ENCODE assay signal across 9 cellular contexts in genomic region chr6:158642097-158642601, GRCh38. TPM values are rescaled to one million over a fixed set of nuclear protein-coding genes. Genes with fewer than 3 reads are reported as not detected.
DNase-seq lines count a peak whose midpoint lies in the region; ATAC-seq, FAIRE-seq and TF ChIP-seq lines count a peak whose summit lies in the region.
"Had no signal": no experiment of that assay in that cellular context is flagged by ENCODE, and none has a peak within 500 bp of the region (broad histone marks: within the 10 kb centered on the region; RNA-seq: fewer than 3 reads in every experiment).

No MANE protein-coding gene starts in this region.

- ATAC-seq in Right ventricle myocardium inferior, result peak; percentile 24
- no peak for ATAC-seq in HepG2
- ATAC-seq in activated CD4-positive, CD25-positive, alpha-beta regulatory T cell treated with anti-CD3 and anti-CD28 coated beads, Interleukin-2, amount 50 U/mL, for 24 hours, result no peak
- no peak for ATAC-seq in left lobe of liver

- TF ChIP-seq EP300 in HepG2 (IDR thresholded peaks at IDR 0.05; ENCODE audit: low read depth in 2 of 2, low read length in 2 of 2) (no peak), HepG2 (CRISPR knock-in tag; IDR thresholded peaks at IDR 0.05; ENCODE audit: borderline replicate concordance) (no peak)

- H3K27me3 ChIP-seq in brain microvascular endothelial cell (replicated peaks) (no peaks in the 10 kb centered on the region), HepG2 (ENCODE audit: control insufficient read depth in 1 of 2, insufficient read depth in 2 of 2, low read length in 2 of 2) (peaks cover 0 to 11% of the 10 kb centered on the region in 2 experiments; a peak in 1 of 5 replicates), uterus (no peaks in the 10 kb centered on the region)

- no peak for DNase-seq in Right ventricle myocardium inferior (ENCODE audit: missing footprints)
- DNase-seq in cardiac septum (ENCODE audit: low spot score), result no peak
- DNase-seq in brain microvascular endothelial cell, result peak; percentile 60
- no peak for DNase-seq in HepG2 (ENCODE audit: low spot score)
- DNase-seq in uterus, result peak in 1 of 2 donors; percentile 54
- no peak for DNase-seq in DMS79 treated with DMSO at 0.1 percent for 48 hours (lab: John Stamatoyannopoulos, UW)
- DNase-seq in left lobe of liver (ENCODE audit: low spot score), result no peak

- H3K36me3 ChIP-seq in brain microvascular endothelial cell (replicated peaks), result peaks cover 11% of the 10 kb centered on the region
- peaks cover 0 to 5% of the 10 kb centered on the region in 2 experiments; a peak in 1 of 5 replicates for H3K36me3 ChIP-seq in HepG2 (replicated peaks in 1 of 2; ENCODE audit: control insufficient read depth in 1 of 2, insufficient read depth in 2 of 2, low read length in 2 of 2)
- no peaks in the 10 kb centered on the region for H3K36me3 ChIP-seq in uterus

- no peak overlapping the region for H3K9ac ChIP-seq in HepG2 (ENCODE audit: insufficient read depth, low read depth, low read length)

- intact Hi-C loops in Right ventricle myocardium inferior (cut with DNase I), result no loop called here
- intact Hi-C loops in cardiac septum (cut with DNase I), result loop anchor here (5.0 kb wide), 1 partner anchor 65 kb away; no protein-coding TSS in a partner anchor
- intact Hi-C loops in HepG2 (cut with micrococcal nuclease; ENCODE audit: unreplicated experiment), result loop anchor here (10.0 kb wide), 1 partner anchor 1123 kb away; the partner anchor contains the start of gene ACAT2
- intact Hi-C loops in uterus (cut with DNase I; ENCODE audit: low total_unique reads), result no loop called here

- peaks cover 20% of the 10 kb centered on the region for H3K79me2 ChIP-seq in HepG2 (ENCODE audit: insufficient read depth, low read length)

- 0 out of 4 replicates have a peak, but pooled peaks of 1 of the 2 experiments have one; percentile 24 for TF ChIP-seq POLR2A in HepG2 (IDR thresholded peaks at IDR 0.05; ENCODE audit: insufficient read depth in 1 of 2, low read depth in 2 of 2, low read length in 2 of 2)
- no peak for TF ChIP-seq POLR2A in uterus (IDR thresholded peaks at IDR 0.05)

- H3K4me3 ChIP-seq in brain microvascular endothelial cell (ENCODE audit: low read depth, low read length) (peak overlapping the region; percentile 6), HepG2 (replicated peaks in 1 of 3; ENCODE audit: insufficient read depth in 1 of 3, low read depth in 2 of 3, low read length in 3 of 3) (no peak overlapping the region), uterus (no peak overlapping the region)

- POLR2A ChIA-PET in HepG2 (lab: Yijun Ruan, JAX), result no interaction called here

- in situ Hi-C loops in brain microvascular endothelial cell (cut with HindIII; ENCODE audit: low pct_ligation_motif_present, low sequenced_read_pairs) (no loop called here), HepG2 (cut with HindIII; ENCODE audit: extremely low pct_ligation_motif_present, low pct_unique_long_range_greater_than_20kb) (no loop called here)

- CTCF ChIA-PET in HepG2 (lab: Yijun Ruan, JAX; ENCODE audit: low intra/inter-chr PET ratio, low total read pairs), result no interaction called here

- TF ChIP-seq CTCF in brain microvascular endothelial cell (IDR thresholded peaks at IDR 0.05; ENCODE audit: low read depth, low read length, missing control alignments) (no peak), HepG2 (CRISPR knock-in tag; IDR thresholded peaks at IDR 0.05) (no peak), uterus (IDR thresholded peaks at IDR 0.05) (no peak)

- 0 out of 2 replicates have a peak overlapping the region, but pooled peaks have one; percentile 91 for H3K4me2 ChIP-seq in HepG2 (ENCODE audit: low read depth, low read length)

- peaks cover 49% of the 10 kb centered on the region for H3K4me1 ChIP-seq in HepG2 (ENCODE audit: insufficient read depth, low read length)
- H3K4me1 ChIP-seq in uterus, result peaks cover 0 to 6% of the 10 kb centered on the region in 2 donors

- H3K27ac ChIP-seq in brain microvascular endothelial cell (peak overlapping the region; percentile 95), HepG2 (ENCODE audit: extremely low read length, insufficient read depth, low read length) (no peak overlapping the region), uterus (peak overlapping the region; percentile 91 to 97)

- WGBS in HepG2 (ENCODE audit: low lambda C conversion rate), result 90% methylated on average over 7 of the region's 8 CpGs

- H4K20me1 ChIP-seq in HepG2 (ENCODE audit: insufficient read depth, low read length), result no peaks in the 10 kb centered on the region; the same call in 1 of the 2 replicates

- BruUV-seq in HepG2 (replicated peaks; lab: Mats Ljungman, UMichigan), result no TSS peak

- FAIRE-seq in HepG2 (lab: Jason Lieb, UNC), result no peak
- FAIRE-seq: G401.6 had no signal

- H2AFZ ChIP-seq in HepG2 (ENCODE audit: low read length), result no peak overlapping the region

- no peak for TF ChIP-seq RAD21 in HepG2 (CRISPR knock-in tag; IDR thresholded peaks at IDR 0.05)

- H3K9me3 ChIP-seq in HepG2 (ENCODE audit: low read length), result no peaks in the 10 kb centered on the region
- H3K9me3 ChIP-seq in uterus, result no peaks in the 10 kb centered on the region

TF ChIP-seq in HepG2, 621 proteins besides CTCF, POLR2A, EP300 and RAD21:
- TF ChIP-seq PPARG (CRISPR knock-in tag; conservative IDR thresholded peaks at IDR 0.05) (peak; percentile 56; the same call in 1 of the 2 replicates), AKAP8 (CRISPR knock-in tag; IDR thresholded peaks at IDR 0.05) (no peak)

RNA-seq across cellular contexts. Expression of gene DYNLT1, which starts 2.4 kb away (rescaled TPM):
- 145 TPM for total RNA-seq in Right ventricle myocardium inferior
- 131 TPM for total RNA-seq in cardiac septum
- total RNA-seq in HepG2 (2016; rRNA removed; fragmentation: Illumina TruSeq; extraction: Trizol), result 108 and 144 TPM in 2 replicates
- 61.3 and 63.2 TPM in 2 replicates for total RNA-seq in HepG2 (2016; cell fraction: cytosol; rRNA removed; fragmentation: Illumina TruSeq; extraction: Trizol; ENCODE audit: low read depth)
- total RNA-seq in HepG2 (2016; cell fraction: insoluble cytoplasmic fraction; rRNA removed; fragmentation: Illumina TruSeq; extraction: Trizol), result 106 and 153 TPM in 2 replicates
- total RNA-seq in HepG2 (2016; cell fraction: membrane; rRNA removed; fragmentation: Illumina TruSeq; extraction: Trizol), result 66.8 and 68.4 TPM in 2 replicates
- 46.1 and 46.5 TPM in 2 replicates for total RNA-seq in HepG2 (2016; cell fraction: nucleus; rRNA removed; fragmentation: Illumina TruSeq; extraction: Trizol)
- polyA plus RNA-seq in HepG2 (2011; rRNA removed), result 152 and 171 TPM in 2 replicates
- 96.9 and 144 TPM in 2 replicates for polyA plus RNA-seq in HepG2 (2011; cell fraction: cytosol; rRNA removed)
- 55.7 and 80.2 TPM in 2 replicates for polyA plus RNA-seq in HepG2 (2011; cell fraction: nucleus; rRNA removed)
- polyA plus RNA-seq in HepG2 (2012), result 121 and 122 TPM in 2 replicates
- 51.0 and 56.6 TPM in 2 replicates for polyA plus RNA-seq in HepG2 (2016; cell fraction: cytosol; fragmentation: Illumina TruSeq; extraction: Trizol; ENCODE audit: low read depth)
- polyA plus RNA-seq in HepG2 (2016; cell fraction: insoluble cytoplasmic fraction; fragmentation: Illumina TruSeq; extraction: Trizol; ENCODE audit: low read depth), result 155 and 168 TPM in 2 replicates
- 61.5 and 63.6 TPM in 2 replicates for polyA plus RNA-seq in HepG2 (2016; cell fraction: membrane; fragmentation: Illumina TruSeq; extraction: Trizol; ENCODE audit: low read depth)
- polyA plus RNA-seq in HepG2 (2016; cell fraction: nucleus; fragmentation: Illumina TruSeq; extraction: Trizol; ENCODE audit: insufficient read depth, low read depth), result 102 and 103 TPM in 2 replicates
- polyA minus RNA-seq in HepG2 (2011; rRNA and poly(A)+ RNA removed; ENCODE audit: low replicate concordance), result 81.1 TPM in 2 replicates
- 19.5 and 25.9 TPM in 2 replicates for polyA minus RNA-seq in HepG2 (2011; cell fraction: cytosol; rRNA and poly(A)+ RNA removed)
- 19.4 and 32.6 TPM in 2 replicates for polyA minus RNA-seq in HepG2 (2011; cell fraction: nucleus; rRNA and poly(A)+ RNA removed)
- total RNA-seq in uterus, result 100 to 1,000 TPM in 3 of 4 donors, 10 to 100 TPM in 1; 68.2 to 134 (median 114) TPM
- total RNA-seq in left lobe of liver, result 29.9 TPM

RNA-seq across cellular contexts. Expression of gene SYTL3, which starts 7.7 kb away (rescaled TPM):
- total RNA-seq in Right ventricle myocardium inferior, result 10.8 TPM
- 5.7 TPM for total RNA-seq in cardiac septum
- 0.11 and 0.17 TPM in 2 replicates for total RNA-seq in HepG2 (2016; rRNA removed; fragmentation: Illumina TruSeq; extraction: Trizol)
- total RNA-seq in HepG2 (2016; cell fraction: cytosol; rRNA removed; fragmentation: Illumina TruSeq; extraction: Trizol; ENCODE audit: low read depth), result 0.20 and 0.26 TPM in 2 replicates
- total RNA-seq in HepG2 (2016; cell fraction: insoluble cytoplasmic fraction; rRNA removed; fragmentation: Illumina TruSeq; extraction: Trizol), result 0.19 and 0.25 TPM in 2 replicates
- 0.14 and 0.15 TPM in 2 replicates for total RNA-seq in HepG2 (2016; cell fraction: membrane; rRNA removed; fragmentation: Illumina TruSeq; extraction: Trizol)
- total RNA-seq in HepG2 (2016; cell fraction: nucleus; rRNA removed; fragmentation: Illumina TruSeq; extraction: Trizol), result 0.37 and 0.50 TPM in 2 replicates
- 0.21 and 0.28 TPM in 2 replicates for polyA plus RNA-seq in HepG2 (2011; rRNA removed)
- polyA plus RNA-seq in HepG2 (2011; cell fraction: cytosol; rRNA removed), result 0.12 and 0.15 TPM in 2 replicates
- polyA plus RNA-seq in HepG2 (2011; cell fraction: nucleus; rRNA removed), result 0.59 and 0.64 TPM in 2 replicates
- 0.21 and 0.44 TPM in 2 replicates for polyA plus RNA-seq in HepG2 (2012)
- polyA plus RNA-seq in HepG2 (2016; cell fraction: cytosol; fragmentation: Illumina TruSeq; extraction: Trizol; ENCODE audit: low read depth), result 0.16 and 0.17 TPM in 2 replicates
- 0.10 and 0.34 TPM in 2 replicates for polyA plus RNA-seq in HepG2 (2016; cell fraction: insoluble cytoplasmic fraction; fragmentation: Illumina TruSeq; extraction: Trizol; ENCODE audit: low read depth)
- 0.07 and 0.15 TPM in 2 replicates for polyA plus RNA-seq in HepG2 (2016; cell fraction: membrane; fragmentation: Illumina TruSeq; extraction: Trizol; ENCODE audit: low read depth)
- polyA plus RNA-seq in HepG2 (2016; cell fraction: nucleus; fragmentation: Illumina TruSeq; extraction: Trizol; ENCODE audit: insufficient read depth, low read depth), result 0.22 and 0.72 TPM in 2 replicates
- polyA minus RNA-seq in HepG2 (2011; rRNA and poly(A)+ RNA removed; ENCODE audit: low replicate concordance), result 0.28 TPM in 1 of 2 replicates, not detected in the other
- not detected in 2 replicates for polyA minus RNA-seq in HepG2 (2011; cell fraction: cytosol; rRNA and poly(A)+ RNA removed)
- 0.64 and 0.87 TPM in 2 replicates for polyA minus RNA-seq in HepG2 (2011; cell fraction: nucleus; rRNA and poly(A)+ RNA removed)
- 10 to 100 TPM in 1 of 4 donors, 1 to 10 TPM in 2, under 1 TPM in 1; 0.51 to 12.4 (median 3.3) TPM for total RNA-seq in uterus
- 0.43 TPM for total RNA-seq in left lobe of liver

Comparison
In these comparisons a context has a peak if more than half of its experiments do, and no peak if none do; other contexts are left out.
1. intact Hi-C loops: an anchor here in cardiac septum (5.0 kb wide) and HepG2 (10.0 kb wide); none called in Right ventricle myocardium inferior and uterus.